21 cellular contexts compared by ENCODE assay signal in genomic region chr6:41214559-41215238, GRCh38. TPM values are rescaled to one million over a fixed set of nuclear protein-coding genes. Genes with fewer than 3 reads are reported as not detected.
DNase-seq lines count a peak whose midpoint lies in the region; TF ChIP-seq lines count a peak whose summit lies in the region.
"Had no signal": no experiment of that assay in that cellular context is flagged by ENCODE, and none has a peak within 500 bp of the region (broad histone marks: within the 10 kb centered on the region; RNA-seq: fewer than 3 reads in every experiment).

No MANE protein-coding gene starts in this region.

- intact Hi-C loops in posterior vena cava (cut with DNase I): no loop called here

- peak; percentile 86 for DNase-seq in DMS53 treated with DMSO at 0.1 percent for 48 hours (lab: John Stamatoyannopoulos, UW; ENCODE audit: unreplicated experiment)
- DNase-seq in LoVo (ENCODE audit: low spot score): peak; percentile 7
- DNase-seq in erythroblast (lab: John Stamatoyannopoulos, UW): peak; percentile 31 to 51
- DNase-seq in mesenteric fat pad (ENCODE audit: low spot score): peak; percentile 18
- no peak for DNase-seq in cerebellar cortex (ENCODE audit: low spot score)
- no peak for DNase-seq in posterior vena cava (ENCODE audit: low spot score)
- no peak for DNase-seq in ureter (ENCODE audit: low spot score)
- DNase-seq: Caco-2; CD4-positive, CD25-positive, alpha-beta regulatory T cell; HCEC 1CT; IMR-90; NCI-H1417; NCI-H1694 treated with DMSO at 0.1 percent for 48 hours; NCI-H2081 treated with DMSO at 0.1 percent for 48 hours; NCI-H2171 treated with DMSO at 0.1 percent for 48 hours; NCI-H524 treated with DMSO at 0.1 percent for 48 hours; Peyer's patch; SJCRH30 had no signal

- TF ChIP-seq POLR2A in erythroblast (IDR thresholded peaks at IDR 0.05; ENCODE audit: low read length): no peak

RNA-seq across cellular contexts. Expression of gene TREML4, which starts 13.4 kb away (rescaled TPM):
- total RNA-seq in mesenteric fat pad: 0.67 TPM
- under 1 TPM in 1 of 2 donors, not detected in 1; 0.14 TPM for total RNA-seq in posterior vena cava
- not detected for total RNA-seq in ureter
- total RNA-seq: Caco-2; CD4-positive, CD25-positive, alpha-beta regulatory T cell; Daoy; IMR-90; M059J; OCI-LY7; Peyer's patch had no signal

RNA-seq across cellular contexts. Expression of gene TREML2, which starts 13.8 kb away (rescaled TPM):
- total RNA-seq in mesenteric fat pad: 1.0 TPM
- under 1 TPM; 0.19 to 0.28 TPM for total RNA-seq in posterior vena cava
- 0.16 TPM for total RNA-seq in ureter
- total RNA-seq: Caco-2, Daoy, IMR-90, M059J had no signal

RNA-seq across cellular contexts. Expression of gene TREM2, which starts 51.8 kb away (rescaled TPM):
- 11.0 TPM for total RNA-seq in mesenteric fat pad
- total RNA-seq in posterior vena cava: 1 to 10 TPM; 3.8 to 8.6 TPM
- 9.4 TPM for total RNA-seq in ureter
- total RNA-seq: Caco-2; CD4-positive, CD25-positive, alpha-beta regulatory T cell; Daoy; IMR-90; M059J; OCI-LY7 had no signal

Comparison
In these comparisons a context has a peak if more than half of its experiments do, and no peak if none do; other contexts are left out.
1. DNase-seq: peak in DMS53 treated with DMSO at 0.1 percent for 48 hours (single experiment), LoVo (single experiment), erythroblast (2 of 2) and mesenteric fat pad (single experiment); none in cerebellar cortex (single experiment), posterior vena cava (single experiment) and ureter (single experiment).